Comparison of ENCODE assay signal across 14 cellular contexts in the genomic region with DNA sequence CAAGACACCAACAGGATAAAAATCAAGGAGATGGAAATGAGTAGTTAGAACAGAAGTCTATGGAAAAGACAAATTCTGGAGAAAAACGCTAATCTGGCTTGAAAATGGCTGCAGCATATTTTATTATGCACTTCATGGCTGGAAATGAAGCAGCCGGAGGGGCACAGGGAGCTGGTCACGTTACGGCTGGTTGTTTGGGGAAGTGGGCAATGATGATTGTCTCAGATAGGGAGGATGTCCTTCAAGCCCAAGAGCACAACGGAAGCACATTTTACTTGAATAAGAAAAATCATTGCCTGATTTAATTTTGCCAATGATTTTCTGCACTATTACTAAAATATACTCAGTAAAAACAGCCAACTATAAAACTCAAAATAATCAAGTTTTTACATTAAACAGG. TPM values are rescaled to one million over a fixed set of nuclear protein-coding genes. Genes with fewer than 3 reads are reported as not detected.
"Had no signal": no experiment of that assay in that cellular context is flagged by ENCODE, and none has a peak within 500 bp of the region (broad histone marks: within the 10 kb centered on the region; RNA-seq: fewer than 3 reads in every experiment).

No MANE protein-coding gene starts in this region.

- H3K27me3 ChIP-seq: neutrophil, stomach, vagina had no signal

- H3K4me3 Mint-ChIP-seq: activated naive CD4-positive, alpha-beta T cell treated with anti-CD3 and anti-CD28 coated beads for 36 hours; activated T-helper 17 cell treated with anti-CD3 and anti-CD28 coated beads, Interleukin-2, amount 50 U/mL, for 72 hours had no signal

- H3K27ac ChIP-seq: neutrophil, stomach, vagina had no signal

- ATAC-seq: activated T-helper 17 cell treated with anti-CD3 and anti-CD28 coated beads, Interleukin-2, amount 50 U/mL, for 72 hours; right cardiac atrium had no signal

- H3K9me3 ChIP-seq: neutrophil, stomach, vagina had no signal

- H3K4me1 ChIP-seq: stomach had no signal

- DNase-seq: activated CD4-positive, alpha-beta T cell treated with anti-CD3 and anti-CD28 coated beads, Interleukin-2, amount 50 U/mL, for 1 hour; activated CD4-positive, CD25-positive, alpha-beta regulatory T cell; activated naive CD4-positive, alpha-beta T cell treated with anti-CD3 and anti-CD28 coated beads for 36 hours; activated T-cell treated with anti-CD3 and anti-CD28 coated beads for 4 hours; kidney; posterior cingulate gyrus; right cardiac atrium; small intestine; stomach; T-helper 9 cell had no signal

- H3K9me3 Mint-ChIP-seq: activated naive CD4-positive, alpha-beta T cell treated with anti-CD3 and anti-CD28 coated beads for 36 hours; activated T-helper 17 cell treated with anti-CD3 and anti-CD28 coated beads, Interleukin-2, amount 50 U/mL, for 72 hours had no signal

- H3K36me3 ChIP-seq: neutrophil, stomach, vagina had no signal

- H3K27ac Mint-ChIP-seq: activated naive CD4-positive, alpha-beta T cell treated with anti-CD3 and anti-CD28 coated beads for 36 hours; activated T-helper 17 cell treated with anti-CD3 and anti-CD28 coated beads, Interleukin-2, amount 50 U/mL, for 72 hours had no signal

- H3K4me1 Mint-ChIP-seq: activated T-helper 17 cell treated with anti-CD3 and anti-CD28 coated beads, Interleukin-2, amount 50 U/mL, for 72 hours had no signal

- H3K4me3 ChIP-seq: stomach, vagina had no signal

RNA-seq across cellular contexts. Expression of a gene that starts 27.2 kb away (rescaled TPM):
- total RNA-seq: activated CD8-positive, alpha-beta memory T cell treated with anti-CD3 and anti-CD28 coated beads for 36 hours; activated naive CD4-positive, alpha-beta T cell treated with anti-CD3 and anti-CD28 coated beads for 36 hours had no signal
